11 cellular contexts compared by ENCODE assay signal in the genomic region with DNA sequence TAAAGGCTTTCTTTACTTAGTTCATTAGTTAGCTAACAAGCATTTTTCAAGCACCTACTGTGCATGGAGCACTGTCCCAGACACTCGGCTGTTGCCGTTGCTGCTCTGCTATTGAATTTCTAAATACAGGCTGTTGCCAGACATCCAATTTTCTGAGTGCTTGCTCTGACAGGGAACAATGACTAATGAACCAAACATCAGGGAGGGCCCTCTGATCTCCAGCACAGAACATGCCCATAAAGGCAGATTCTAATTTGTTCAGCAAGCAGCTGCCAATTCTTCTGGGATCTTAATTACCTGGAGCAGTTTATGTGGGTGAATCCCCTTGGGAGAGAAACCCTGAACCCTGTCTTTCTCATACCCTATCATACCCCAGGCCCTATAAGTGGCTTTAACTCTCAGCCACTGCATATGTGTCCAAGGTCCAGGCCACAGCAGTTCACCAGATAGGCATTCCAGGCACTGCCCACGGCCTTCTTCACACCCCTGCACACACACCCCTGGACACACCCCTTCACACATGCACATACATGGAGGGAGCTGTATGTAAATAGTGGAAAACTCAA. TPM values are rescaled to one million over a fixed set of nuclear protein-coding genes. Genes with fewer than 3 reads are reported as not detected.
A peak's percentile ranks its signal among the peaks of the same experiment; 100 is the strongest.
DNase-seq lines count a peak whose midpoint lies in the region; ATAC-seq, FAIRE-seq and TF ChIP-seq lines count a peak whose summit lies in the region.
"Had no signal": no experiment of that assay in that cellular context is flagged by ENCODE, and none has a peak within 500 bp of the region (broad histone marks: within the 10 kb centered on the region; RNA-seq: fewer than 3 reads in every experiment).

No MANE protein-coding gene starts in this region.

- H3K9me3 ChIP-seq in pancreas, result no peaks in the 10 kb centered on the region

- TF ChIP-seq CTCF in pancreas (IDR thresholded peaks at IDR 0.05), result no peak

- intact Hi-C loops in pancreas (cut with DNase I), result no loop called here

- H3K36me3 ChIP-seq in pancreas, result no peaks in the 10 kb centered on the region

- H3K27ac ChIP-seq in pancreas, result no peak overlapping the region

- ATAC-seq in esophagus mucosa, result peak; percentile 89
- peak in 3 of 4 donors; percentile 55 to 61 (median 58) for ATAC-seq in pancreas
- ATAC-seq in GM21360 (IDR thresholded peaks at IDR 0.05; ENCODE audit: unreplicated experiment), result no peak
- ATAC-seq in GM18870 (IDR thresholded peaks at IDR 0.05; ENCODE audit: unreplicated experiment), result no peak

- no peak overlapping the region for H3K4me3 ChIP-seq in pancreas
- H3K4me3 ChIP-seq: skin epidermis had no signal

- no peak for FAIRE-seq in pancreas (lab: Jason Lieb, UNC)
- FAIRE-seq: colon had no signal

- H3K4me1 ChIP-seq in pancreas, result peaks cover 0 to 9% (median 8%) of the 10 kb centered on the region in 3 donors

- WGBS in pancreas, 2 donors, result 34 to 42% methylated on average over 3 of the region's 3 CpGs

- DNase-seq in DMS79 treated with DMSO at 0.1 percent for 48 hours (lab: John Stamatoyannopoulos, UW), result peak; percentile 42
- peak; percentile 6 for DNase-seq in NCI-H2196 (lab: John Stamatoyannopoulos, UW; ENCODE audit: unreplicated experiment)
- DNase-seq in pancreas, result no peak
- no peak for DNase-seq in germinal center (ENCODE audit: low spot score)
- DNase-seq in activated CD8-positive, alpha-beta memory T cell treated with anti-CD3 and anti-CD28 coated beads, Interleukin-2, amount 50 U/mL, for 48 hours, result no peak

- H3K27me3 ChIP-seq in pancreas, result peaks cover 0 to 4% (median 0%) of the 10 kb centered on the region in 4 donors

RNA-seq across cellular contexts. Expression of gene TSC22D3, which starts 27.9 kb away (rescaled TPM):
- 46.2 TPM for total RNA-seq in esophagus mucosa
- total RNA-seq in pancreas, result 10 to 100 TPM; 12.8 to 86.6 (median 47.3) TPM
- 10 to 100 TPM; 38.8 to 61.5 TPM for polyA plus RNA-seq in pancreas

RNA-seq across cellular contexts. Expression of gene NCBP2L, which starts 29.9 kb away (rescaled TPM):
- total RNA-seq in esophagus mucosa (not detected), pancreas (under 1 TPM in 3 of 6 donors, not detected in 3; 0.19 to 0.38 (median 0.20) TPM)
- polyA plus RNA-seq in pancreas, result under 1 TPM; 0.11 to 0.28 TPM
- total RNA-seq: SK-MEL-5 had no signal

Comparison
In these comparisons a context has a peak if more than half of its experiments do, and no peak if none do; other contexts are left out.
1. DNase-seq: peak in DMS79 treated with DMSO at 0.1 percent for 48 hours (single experiment) and NCI-H2196 (single experiment); none in pancreas (0 of 6), germinal center (single experiment) and activated CD8-positive, alpha-beta memory T cell treated with anti-CD3 and anti-CD28 coated beads, Interleukin-2, amount 50 U/mL, for 48 hours (single experiment).
2. ATAC-seq: peak in esophagus mucosa (single experiment) and pancreas (3 of 4); none in GM21360 (single experiment) and GM18870 (single experiment).